In the genomic region with DNA sequence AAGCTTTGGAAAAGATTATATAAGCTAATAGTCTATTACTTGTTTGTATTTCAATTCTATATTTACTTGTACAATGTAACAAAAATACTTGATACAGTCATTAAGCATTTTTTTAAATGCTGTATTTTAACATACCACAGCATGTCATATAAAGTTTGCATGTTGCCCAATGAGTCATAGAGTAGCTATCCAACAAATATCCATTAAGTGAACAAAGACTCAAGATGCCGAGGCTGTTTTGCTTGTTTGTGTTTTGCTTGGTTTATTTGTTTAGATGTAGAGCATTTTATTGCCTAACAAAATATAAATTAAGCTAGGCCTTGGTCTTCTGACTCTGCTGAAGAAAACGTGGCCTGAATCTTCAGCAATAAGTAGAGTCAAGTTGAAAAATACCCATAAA, we compare ENCODE assay signal across 17 cellular contexts.
"Had no signal": no experiment of that assay in that cellular context is flagged by ENCODE, and none has a peak within 500 bp of the region (broad histone marks: within the 10 kb centered on the region; RNA-seq: fewer than 3 reads in every experiment).

No MANE protein-coding gene starts in this region.

- H3K36me3 Mint-ChIP-seq: activated naive CD8-positive, alpha-beta T cell; naive B cell had no signal

- H3K4me3 Mint-ChIP-seq: activated B cell treated with CpG ODN at 0.5 μM for 24 hours; activated naive CD8-positive, alpha-beta T cell; naive B cell had no signal

- H3K4me3 ChIP-seq: hepatocyte, ovary, stomach, testis, upper lobe of right lung had no signal

- ATAC-seq: left lobe of liver, upper lobe of right lung had no signal

- FAIRE-seq: TTC549 had no signal

- H3K27me3 ChIP-seq: brain microvascular endothelial cell, hepatocyte, ovary, stomach, testis, upper lobe of right lung had no signal

- H3K27ac ChIP-seq: brain microvascular endothelial cell, hepatocyte, ovary, stomach, testis, upper lobe of right lung had no signal

- H3K4me1 Mint-ChIP-seq: activated B cell treated with CpG ODN at 0.5 μM for 24 hours, naive B cell had no signal

- H3K4me1 ChIP-seq: stomach, testis, upper lobe of right lung had no signal

- DNase-seq: activated B cell treated with CpG ODN at 0.5 μM for 24 hours; activated CD4-positive, alpha-beta T cell treated with anti-CD3 and anti-CD28 coated beads for 48 hours; activated CD8-positive, alpha-beta memory T cell treated with anti-CD3 and anti-CD28 coated beads, Interleukin-2, amount 50 U/mL, for 48 hours; activated gamma-delta T cell treated with Interleukin-2 at 50 U/mL for 16 hours; brain microvascular endothelial cell; erythroblast; islet precursor cell; naive B cell; ovary; stimulated activated CD4-positive, alpha-beta T cell treated with anti-CD3 and anti-CD28 coated beads, Interleukin-2, amount 100 ng/mL, for 24 hours; stomach; testis; upper lobe of right lung had no signal

- H3K27me3 Mint-ChIP-seq: activated B cell treated with CpG ODN at 0.5 μM for 24 hours; activated naive CD8-positive, alpha-beta T cell; naive B cell had no signal

- H3K36me3 ChIP-seq: brain microvascular endothelial cell, ovary, stomach, upper lobe of right lung had no signal

- H3K27ac Mint-ChIP-seq: activated B cell treated with CpG ODN at 0.5 μM for 24 hours; activated naive CD8-positive, alpha-beta T cell; naive B cell had no signal

- H3K9me3 ChIP-seq: ovary, stomach, testis, upper lobe of right lung had no signal
